8 cellular contexts compared by ENCODE assay signal in the genomic region with DNA sequence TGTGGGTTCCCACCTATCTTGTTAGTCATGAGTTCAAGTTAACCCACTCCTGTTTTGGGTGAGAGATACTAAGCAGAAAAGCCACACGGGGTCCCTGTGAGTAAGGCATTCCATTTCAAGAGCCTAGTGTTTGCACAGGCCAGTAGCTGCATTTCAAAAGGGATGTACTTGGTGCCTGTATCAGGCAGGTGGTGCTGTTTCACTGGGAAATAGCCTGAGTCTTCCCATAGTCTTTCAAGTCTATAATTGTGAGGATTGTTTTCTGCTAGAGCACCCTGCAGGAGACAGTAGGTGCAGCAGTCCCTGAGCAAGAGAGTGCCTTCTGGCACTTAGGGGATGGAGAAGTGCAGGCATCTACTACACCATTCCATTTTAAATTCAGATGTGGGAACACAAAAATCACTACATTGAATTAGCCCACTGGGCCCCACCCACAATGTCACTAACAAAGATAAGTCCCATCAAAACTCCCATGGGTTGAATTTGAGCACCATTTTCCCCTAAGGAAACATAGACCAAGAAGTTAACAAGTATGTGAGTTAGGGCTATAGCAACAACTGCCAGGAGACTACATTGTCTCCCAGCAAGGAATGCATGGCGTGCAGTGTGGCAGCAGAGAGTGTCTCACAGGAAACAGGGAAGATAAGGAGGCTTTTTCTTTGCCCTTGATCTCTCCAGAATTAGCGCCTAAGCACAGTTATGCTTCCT.
DNase-seq lines count a peak whose midpoint lies in the region; ATAC-seq, FAIRE-seq and TF ChIP-seq lines count a peak whose summit lies in the region.

No MANE protein-coding gene starts in this region.

- FAIRE-seq in frontal cortex (lab: Jason Lieb, UNC) = peak; percentile 8

- H3K4me2 ChIP-seq in DND-41 (ENCODE audit: insufficient read depth, low read length) (no peak overlapping the region), osteoblast (ENCODE audit: insufficient read depth, low read length) (no peak overlapping the region)

- no peaks in the 10 kb centered on the region for H3K27me3 ChIP-seq in DND-41 (ENCODE audit: insufficient read depth, low read length, poor library complexity)
- no peaks in the 10 kb centered on the region for H3K27me3 ChIP-seq in osteoblast (ENCODE audit: insufficient read depth, low read length)

- H2AFZ ChIP-seq in DND-41 (ENCODE audit: low read depth, low read length) = no peak overlapping the region
- H2AFZ ChIP-seq in osteoblast (ENCODE audit: low read length) = no peak overlapping the region

- H3K4me3 ChIP-seq in DND-41 (ENCODE audit: low read depth in 1 of 2, low read length in 2 of 2) = no peak overlapping the region
- no peak overlapping the region for H3K4me3 ChIP-seq in osteoblast (ENCODE audit: insufficient read depth, low read length)

- no peaks in the 10 kb centered on the region for H3K36me3 ChIP-seq in DND-41 (ENCODE audit: insufficient read depth, low read length)
- no peaks in the 10 kb centered on the region for H3K36me3 ChIP-seq in osteoblast (ENCODE audit: insufficient read depth, low read length)

- no peaks in the 10 kb centered on the region for H3K9me3 ChIP-seq in DND-41 (ENCODE audit: insufficient read depth, low read length, severe bottlenecking)
- no peaks in the 10 kb centered on the region for H3K9me3 ChIP-seq in osteoblast (ENCODE audit: low read depth, low read length)

- DNase-seq in DND-41 (peak; percentile 51), NCI-H82 (lab: John Stamatoyannopoulos, UW) (peak; percentile 85), frontal cortex (ENCODE audit: low spot score in 2 of 2) (peak; percentile 8 to 22), osteoblast (ENCODE audit: insufficient read length, low spot score, missing footprints) (peak; percentile 49), mesenteric fat pad (ENCODE audit: low spot score) (no peak)
- DNase-seq in activated T-cell treated with anti-CD3 and anti-CD28 coated beads, Interleukin-2, amount 50 U/mL, for 48 hours = peak; percentile 41 to 48

- H3K27ac ChIP-seq in DND-41 (ENCODE audit: low read length) (no peak overlapping the region), osteoblast (ENCODE audit: low read depth, low read length) (no peak overlapping the region)

- ATAC-seq in DND-41 (ENCODE audit: insufficient read depth, low read depth) (peak; percentile 94), GM21360 (IDR thresholded peaks at IDR 0.05; ENCODE audit: unreplicated experiment) (peak; percentile 98), HG03521 (IDR thresholded peaks at IDR 0.05; ENCODE audit: unreplicated experiment) (peak; percentile 94)

- TF ChIP-seq CTCF in DND-41 (IDR thresholded peaks at IDR 0.05; ENCODE audit: borderline replicate concordance, extremely low read depth, low read length, poor library complexity, severe bottlenecking) (peak; percentile 75), osteoblast (IDR thresholded peaks at IDR 0.05; ENCODE audit: extremely low read depth, low read depth, low read length) (peak; percentile 90)

- H3K4me1 ChIP-seq in DND-41 (ENCODE audit: insufficient read depth, low read length) (no peaks in the 10 kb centered on the region), osteoblast (ENCODE audit: insufficient read depth, low read length) (no peaks in the 10 kb centered on the region)

- no peak overlapping the region for H3K9ac ChIP-seq in DND-41 (ENCODE audit: low read depth, low read length)

- H4K20me1 ChIP-seq in DND-41 (ENCODE audit: insufficient read depth, low read length) (no peaks in the 10 kb centered on the region), osteoblast (ENCODE audit: insufficient read depth, low read length) (no peaks in the 10 kb centered on the region)

- no peaks in the 10 kb centered on the region for H3K79me2 ChIP-seq in DND-41 (ENCODE audit: insufficient read depth, low read length)
- no peaks in the 10 kb centered on the region for H3K79me2 ChIP-seq in osteoblast (ENCODE audit: insufficient read depth, low read length)
